ENCODE assay signal across 7 cellular contexts in the genomic region with DNA sequence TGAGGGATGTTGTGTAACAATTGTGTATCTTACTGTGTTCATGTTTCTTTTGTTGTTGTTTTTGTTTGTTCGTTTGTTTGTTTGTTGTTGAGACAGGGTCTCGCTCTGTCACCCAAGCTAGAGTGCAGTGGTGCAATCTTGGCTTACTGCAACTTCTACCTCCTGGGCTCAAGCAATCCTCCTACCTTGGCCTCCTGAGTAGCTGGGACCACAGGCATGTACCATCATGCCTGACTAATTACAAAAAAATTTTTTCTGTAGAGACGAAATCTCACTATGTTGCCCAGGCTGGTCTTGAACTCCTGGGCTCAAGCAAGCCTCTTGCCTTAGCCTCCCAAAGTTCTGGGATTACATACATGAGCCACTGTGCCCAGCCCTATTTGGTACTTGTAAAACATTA. TPM values are rescaled to one million over a fixed set of nuclear protein-coding genes. Genes with fewer than 3 reads are reported as not detected.
DNase-seq lines count a peak whose midpoint lies in the region; ATAC-seq, FAIRE-seq and TF ChIP-seq lines count a peak whose summit lies in the region.
"Not testable (repeated sequence)": the region's sequence is repeated elsewhere in the genome, so short reads cannot be mapped to it uniquely, and the experiment has no call there.

No MANE protein-coding gene starts in this region.

- intact Hi-C loops in PC-9 (cut with micrococcal nuclease; ENCODE audit: unreplicated experiment); HepG2 (cut with micrococcal nuclease; ENCODE audit: unreplicated experiment): not testable (repeated sequence)

- not testable (repeated sequence) for TF ChIP-seq CTCF in PC-9 (conservative IDR thresholded peaks at IDR 0.05); astrocyte of the spinal cord (IDR thresholded peaks at IDR 0.05; ENCODE audit: low read depth, low read length); foreskin keratinocyte (conservative IDR thresholded peaks at IDR 0.05); HepG2 (CRISPR knock-in tag; IDR thresholded peaks at IDR 0.05)

- FAIRE-seq in HepG2 (lab: Jason Lieb, UNC), result not testable (repeated sequence)

- peak overlapping the region; percentile 50; the same call in 1 of the 2 replicates for H2AFZ ChIP-seq in PC-9
- not testable (repeated sequence) for H2AFZ ChIP-seq in HepG2 (ENCODE audit: low read length)

- not testable (repeated sequence) for TF ChIP-seq POLR2A in HepG2 (IDR thresholded peaks at IDR 0.05; ENCODE audit: insufficient read depth in 1 of 2, low read depth in 2 of 2, low read length in 2 of 2)

- CTCF ChIA-PET in PC-9 (lab: Charles Lee), result interaction anchor here (0.6 to 1.1 kb wide), 2 partner anchors 9 to 10 kb away, joined by 3 to 4 read pairs; no protein-coding TSS in a partner anchor
- CTCF ChIA-PET in HepG2 (lab: Yijun Ruan, JAX; ENCODE audit: low intra/inter-chr PET ratio, low total read pairs), result not testable (repeated sequence)

- not testable (repeated sequence) for H3K9me3 ChIP-seq in PC-9 (ENCODE audit: insufficient read depth, low read depth); HepG2 (ENCODE audit: low read length)

- DNase-seq in ELR (ENCODE audit: low read depth), result peak; percentile 65
- DNase-seq in HT1080 (ENCODE audit: low read depth), result peak; percentile 55
- not testable (repeated sequence) for DNase-seq in PC-9; HepG2 (ENCODE audit: low spot score)
- DNase-seq in astrocyte of the spinal cord (ENCODE audit: low read depth, low spot score), result peak; percentile 26
- peak in 1 of 2 donors; percentile 49 for DNase-seq in foreskin keratinocyte

- not testable (repeated sequence) for H3K79me2 ChIP-seq in PC-9 (ENCODE audit: low read depth); HepG2 (ENCODE audit: insufficient read depth, low read length)

- 0 out of 2 replicates have a peak overlapping the region, but pooled peaks have one; percentile 7 for H3K4me2 ChIP-seq in PC-9
- not testable (repeated sequence) for H3K4me2 ChIP-seq in HepG2 (ENCODE audit: low read depth, low read length)

- H3K36me3 ChIP-seq in PC-9 (ENCODE audit: low read depth); HepG2 (replicated peaks in 1 of 2; ENCODE audit: control insufficient read depth in 1 of 2, insufficient read depth in 2 of 2, low read length in 2 of 2): not testable (repeated sequence)

- H3K4me3 ChIP-seq in PC-9; astrocyte of the spinal cord (ENCODE audit: low read depth, low read length); HepG2 (replicated peaks in 1 of 3; ENCODE audit: insufficient read depth in 1 of 3, low read depth in 2 of 3, low read length in 3 of 3): not testable (repeated sequence)

- POLR2A ChIA-PET in PC-9 (lab: Charles Lee; ENCODE audit: unreplicated experiment); HepG2 (lab: Yijun Ruan, JAX): not testable (repeated sequence)

- TF ChIP-seq EP300 in HepG2 (IDR thresholded peaks at IDR 0.05; ENCODE audit: low read depth in 2 of 2, low read length in 2 of 2); HepG2 (CRISPR knock-in tag; IDR thresholded peaks at IDR 0.05; ENCODE audit: borderline replicate concordance): not testable (repeated sequence)

- not testable (repeated sequence) for H3K27me3 ChIP-seq in PC-9 (ENCODE audit: insufficient read depth, low read depth); foreskin keratinocyte; HepG2 (ENCODE audit: control insufficient read depth in 1 of 2, insufficient read depth in 2 of 2, low read length in 2 of 2)

- peaks cover 10% of the 10 kb centered on the region for H3K4me1 ChIP-seq in PC-9 (replicated peaks; ENCODE audit: insufficient read depth)
- H3K4me1 ChIP-seq in foreskin keratinocyte; HepG2 (ENCODE audit: insufficient read depth, low read length): not testable (repeated sequence)

- in situ Hi-C loops in astrocyte of the spinal cord (cut with HindIII; ENCODE audit: low sequenced_read_pairs); HepG2 (cut with HindIII; ENCODE audit: extremely low pct_ligation_motif_present, low pct_unique_long_range_greater_than_20kb): not testable (repeated sequence)

- H3F3A ChIP-seq in PC-9 (ENCODE audit: insufficient read depth, low read depth), result not testable (repeated sequence)

- not testable (repeated sequence) for H4K20me1 ChIP-seq in PC-9 (ENCODE audit: insufficient read depth); HepG2 (ENCODE audit: insufficient read depth, low read length)

- not testable (repeated sequence) for H3K9me2 ChIP-seq in PC-9 (ENCODE audit: insufficient read depth)

- not testable (repeated sequence) for TF ChIP-seq RAD21 in HepG2 (CRISPR knock-in tag; IDR thresholded peaks at IDR 0.05)

- not testable (repeated sequence) for H3K27ac ChIP-seq in PC-9; HepG2 (ENCODE audit: extremely low read length, insufficient read depth, low read length)
- H3K27ac ChIP-seq in foreskin keratinocyte, result peak overlapping the region; percentile 50
- H3K27ac ChIP-seq in temporal lobe (ENCODE audit: low read depth, low read length), result peak overlapping the region; percentile 21

- peak; percentile 45 for ATAC-seq in foreskin keratinocyte
- not testable (repeated sequence) for ATAC-seq in HepG2

- WGBS in HepG2 (ENCODE audit: low lambda C conversion rate), result 2% methylated on average over 3 of the region's 3 CpGs

- BruUV-seq in PC-9 (replicated peaks; lab: Mats Ljungman, UMichigan); HepG2 (replicated peaks; lab: Mats Ljungman, UMichigan): not testable (repeated sequence)

- H3K9ac ChIP-seq in HepG2 (ENCODE audit: insufficient read depth, low read depth, low read length), result not testable (repeated sequence)

RNA-seq across cellular contexts. Expression of gene ARHGEF37, which starts 13.8 kb away (rescaled TPM):
- 0.02 and 0.03 TPM in 2 replicates for total RNA-seq in HT1080 (2014; rRNA removed; shearing (Covaris generic))
- 0.02 and 0.03 TPM in 2 replicates for polyA plus RNA-seq in HT1080 (2015; cell fraction: cytosol; rRNA removed)
- polyA plus RNA-seq in HT1080 (2015; cell fraction: nucleus; rRNA removed), result 0.03 and 0.06 TPM in 2 replicates
- total RNA-seq in PC-9 (2021) (5.5 and 8.6 TPM in 2 replicates), foreskin keratinocyte (2.6 and 2.7 TPM in 2 replicates), HepG2 (2016; rRNA removed; fragmentation: Illumina TruSeq; extraction: Trizol) (0.27 TPM in 1 of 2 replicates, not detected in the other), temporal lobe (0.49 TPM)
- polyA plus RNA-seq in foreskin keratinocyte (0.96 and 1.2 TPM in 2 replicates), HepG2 (2011; rRNA removed) (0.18 and 0.39 TPM in 2 replicates)
- total RNA-seq in HepG2 (2016; cell fraction: cytosol; rRNA removed; fragmentation: Illumina TruSeq; extraction: Trizol; ENCODE audit: low read depth), result not detected in 2 replicates
- 0.11 TPM in 1 of 2 replicates, not detected in the other for total RNA-seq in HepG2 (2016; cell fraction: insoluble cytoplasmic fraction; rRNA removed; fragmentation: Illumina TruSeq; extraction: Trizol)
- total RNA-seq in HepG2 (2016; cell fraction: membrane; rRNA removed; fragmentation: Illumina TruSeq; extraction: Trizol), result not detected in 2 replicates
- not detected in 2 replicates for total RNA-seq in HepG2 (2016; cell fraction: nucleus; rRNA removed; fragmentation: Illumina TruSeq; extraction: Trizol)
- polyA plus RNA-seq in HepG2 (2011; cell fraction: cytosol; rRNA removed), result 0.05 and 0.23 TPM in 2 replicates
- polyA plus RNA-seq in HepG2 (2011; cell fraction: nucleus; rRNA removed), result 0.18 and 0.38 TPM in 2 replicates
- polyA plus RNA-seq in HepG2 (2012), result 0.21 and 0.28 TPM in 2 replicates
- polyA plus RNA-seq in HepG2 (2016; cell fraction: cytosol; fragmentation: Illumina TruSeq; extraction: Trizol; ENCODE audit: low read depth), result not detected in 2 replicates
- polyA plus RNA-seq in HepG2 (2016; cell fraction: insoluble cytoplasmic fraction; fragmentation: Illumina TruSeq; extraction: Trizol; ENCODE audit: low read depth), result not detected in 2 replicates
- not detected in 2 replicates for polyA plus RNA-seq in HepG2 (2016; cell fraction: membrane; fragmentation: Illumina TruSeq; extraction: Trizol; ENCODE audit: low read depth)
- 0.48 TPM in 1 of 2 replicates, not detected in the other for polyA plus RNA-seq in HepG2 (2016; cell fraction: nucleus; fragmentation: Illumina TruSeq; extraction: Trizol; ENCODE audit: insufficient read depth, low read depth)
- polyA minus RNA-seq in HepG2 (2011; rRNA and poly(A)+ RNA removed; ENCODE audit: low replicate concordance), result 0.51 and 1.4 TPM in 2 replicates
- not detected in 2 replicates for polyA minus RNA-seq in HepG2 (2011; cell fraction: cytosol; rRNA and poly(A)+ RNA removed)
- polyA minus RNA-seq in HepG2 (2011; cell fraction: nucleus; rRNA and poly(A)+ RNA removed), result 0.13 and 0.87 TPM in 2 replicates

RNA-seq across cellular contexts. Expression of gene CSNK1A1, which starts 43.9 kb away (rescaled TPM):
- 443 and 454 TPM in 2 replicates for total RNA-seq in HT1080 (2014; rRNA removed; shearing (Covaris generic))
- polyA plus RNA-seq in HT1080 (2015; cell fraction: cytosol; rRNA removed), result 209 and 237 TPM in 2 replicates
- 239 and 261 TPM in 2 replicates for polyA plus RNA-seq in HT1080 (2015; cell fraction: nucleus; rRNA removed)
- 300 and 334 TPM in 2 replicates for total RNA-seq in PC-9 (2021)
- 283 and 324 TPM in 2 replicates for total RNA-seq in foreskin keratinocyte
- polyA plus RNA-seq in foreskin keratinocyte, result 93.4 and 93.8 TPM in 2 replicates
- total RNA-seq in HepG2 (2016; rRNA removed; fragmentation: Illumina TruSeq; extraction: Trizol), result 149 and 210 TPM in 2 replicates
- total RNA-seq in HepG2 (2016; cell fraction: cytosol; rRNA removed; fragmentation: Illumina TruSeq; extraction: Trizol; ENCODE audit: low read depth), result 27.1 and 35.7 TPM in 2 replicates
- total RNA-seq in HepG2 (2016; cell fraction: insoluble cytoplasmic fraction; rRNA removed; fragmentation: Illumina TruSeq; extraction: Trizol), result 145 and 212 TPM in 2 replicates
- total RNA-seq in HepG2 (2016; cell fraction: membrane; rRNA removed; fragmentation: Illumina TruSeq; extraction: Trizol), result 84.4 and 87.9 TPM in 2 replicates
- 98.3 and 111 TPM in 2 replicates for total RNA-seq in HepG2 (2016; cell fraction: nucleus; rRNA removed; fragmentation: Illumina TruSeq; extraction: Trizol)
- 77.3 and 89.0 TPM in 2 replicates for polyA plus RNA-seq in HepG2 (2011; rRNA removed)
- polyA plus RNA-seq in HepG2 (2011; cell fraction: cytosol; rRNA removed), result 49.1 and 57.0 TPM in 2 replicates
- 50.7 and 55.7 TPM in 2 replicates for polyA plus RNA-seq in HepG2 (2011; cell fraction: nucleus; rRNA removed)
- polyA plus RNA-seq in HepG2 (2012), result 65.5 and 78.7 TPM in 2 replicates
- 15.0 and 20.3 TPM in 2 replicates for polyA plus RNA-seq in HepG2 (2016; cell fraction: cytosol; fragmentation: Illumina TruSeq; extraction: Trizol; ENCODE audit: low read depth)
- polyA plus RNA-seq in HepG2 (2016; cell fraction: insoluble cytoplasmic fraction; fragmentation: Illumina TruSeq; extraction: Trizol; ENCODE audit: low read depth), result 121 and 123 TPM in 2 replicates
- 29.6 and 36.5 TPM in 2 replicates for polyA plus RNA-seq in HepG2 (2016; cell fraction: membrane; fragmentation: Illumina TruSeq; extraction: Trizol; ENCODE audit: low read depth)
- polyA plus RNA-seq in HepG2 (2016; cell fraction: nucleus; fragmentation: Illumina TruSeq; extraction: Trizol; ENCODE audit: insufficient read depth, low read depth), result 67.9 and 69.0 TPM in 2 replicates
- polyA minus RNA-seq in HepG2 (2011; rRNA and poly(A)+ RNA removed; ENCODE audit: low replicate concordance), result 117 and 141 TPM in 2 replicates
- 108 and 126 TPM in 2 replicates for polyA minus RNA-seq in HepG2 (2011; cell fraction: cytosol; rRNA and poly(A)+ RNA removed)
- polyA minus RNA-seq in HepG2 (2011; cell fraction: nucleus; rRNA and poly(A)+ RNA removed), result 187 and 216 TPM in 2 replicates
- total RNA-seq in temporal lobe, result 260 TPM
